In the genomic region with DNA sequence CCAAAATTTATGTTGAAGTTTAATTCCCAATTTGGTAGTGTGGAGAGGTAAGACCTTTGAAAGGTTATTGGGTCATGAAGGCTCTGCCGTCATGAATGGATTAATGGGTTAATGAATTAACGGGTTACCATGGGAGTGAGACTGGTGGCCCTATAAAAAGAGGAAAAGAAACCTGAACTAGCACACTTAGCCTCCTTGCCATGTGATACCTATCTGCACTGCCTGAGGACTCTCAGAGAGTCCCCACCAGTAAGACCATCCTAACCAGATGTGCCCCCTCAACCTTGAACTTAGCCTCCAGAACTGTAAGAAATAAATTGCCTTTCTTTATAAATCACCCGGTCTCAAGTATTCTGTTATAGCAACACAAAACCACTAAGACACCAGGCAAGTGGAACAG, we compare ENCODE assay signal across 17 cellular contexts. TPM values are rescaled to one million over a fixed set of nuclear protein-coding genes. Genes with fewer than 3 reads are reported as not detected.
A peak's percentile ranks its signal among the peaks of the same experiment; 100 is the strongest.
DNase-seq lines count a peak whose midpoint lies in the region; ATAC-seq and TF ChIP-seq lines count a peak whose summit lies in the region.
"Had no signal": no experiment of that assay in that cellular context is flagged by ENCODE, and none has a peak within 500 bp of the region (broad histone marks: within the 10 kb centered on the region; RNA-seq: fewer than 3 reads in every experiment).

No MANE protein-coding gene starts in this region.

- no peaks in the 10 kb centered on the region for H3K9me3 Mint-ChIP-seq in activated naive CD4-positive, alpha-beta T cell treated with anti-CD3 and anti-CD28 coated beads, Interleukin-2, amount 10 ng/mL, durations not matched to agents 7 days and 5 days
- H3K9me3 Mint-ChIP-seq: CD8-positive, alpha-beta T cell had no signal

- CTCF ChIA-PET in A673 (lab: Charles Lee): no interaction called here
- CTCF ChIA-PET in activated naive CD4-positive, alpha-beta T cell treated with anti-CD3 and anti-CD28 coated beads, Interleukin-2, amount 10 ng/mL, durations not matched to agents 7 days and 5 days (lab: Charles Lee): no interaction called here

- ATAC-seq in GM19025 (IDR thresholded peaks at IDR 0.05; ENCODE audit: low read depth, unreplicated experiment) (peak; percentile 55), GM21786 (IDR thresholded peaks at IDR 0.05; ENCODE audit: unreplicated experiment) (peak; percentile 60), HG03354 (IDR thresholded peaks at IDR 0.05; ENCODE audit: poor library complexity, severe bottlenecking, unreplicated experiment) (peak; percentile 80)
- ATAC-seq: CD8-positive, alpha-beta T cell had no signal

- H3K4me1 Mint-ChIP-seq in activated naive CD4-positive, alpha-beta T cell treated with anti-CD3 and anti-CD28 coated beads, Interleukin-2, amount 10 ng/mL, durations not matched to agents 7 days and 5 days: no peaks in the 10 kb centered on the region
- H3K4me1 Mint-ChIP-seq: IgD-negative memory B cell had no signal

- H3K4me3 Mint-ChIP-seq in activated naive CD4-positive, alpha-beta T cell treated with anti-CD3 and anti-CD28 coated beads, Interleukin-2, amount 10 ng/mL, durations not matched to agents 7 days and 5 days: no peak overlapping the region
- H3K4me3 Mint-ChIP-seq: CD8-positive, alpha-beta T cell; IgD-negative memory B cell had no signal

- H3K4me1 ChIP-seq in A673 (ENCODE audit: insufficient read depth, low read length, poor library complexity, severe bottlenecking): no peaks in the 10 kb centered on the region

- H3K36me3 Mint-ChIP-seq in activated naive CD4-positive, alpha-beta T cell treated with anti-CD3 and anti-CD28 coated beads, Interleukin-2, amount 10 ng/mL, durations not matched to agents 7 days and 5 days: no peaks in the 10 kb centered on the region
- H3K36me3 Mint-ChIP-seq: CD8-positive, alpha-beta T cell had no signal

- no peak overlapping the region for H3K27ac Mint-ChIP-seq in activated naive CD4-positive, alpha-beta T cell treated with anti-CD3 and anti-CD28 coated beads, Interleukin-2, amount 10 ng/mL, durations not matched to agents 7 days and 5 days
- H3K27ac Mint-ChIP-seq: CD8-positive, alpha-beta T cell; IgD-negative memory B cell had no signal

- no peak for TF ChIP-seq CTCF in A673 (conservative IDR thresholded peaks at IDR 0.05; ENCODE audit: low read depth, low read length)

- intact Hi-C loops in A673 (cut with micrococcal nuclease; ENCODE audit: unreplicated experiment): no loop called here

- no peaks in the 10 kb centered on the region for H3K27me3 ChIP-seq in A673 (replicated peaks; ENCODE audit: insufficient read depth, low read depth, low read length, poor library complexity)

- H3K4me3 ChIP-seq in A673 (ENCODE audit: low read depth, low read length, poor library complexity, severe bottlenecking): no peak overlapping the region
- H3K4me3 ChIP-seq: PC-9 had no signal

- H3K36me3 ChIP-seq in A673 (ENCODE audit: insufficient read depth, low read length, poor library complexity, severe bottlenecking): no peaks in the 10 kb centered on the region

- no peaks in the 10 kb centered on the region for H3K9me3 ChIP-seq in A673 (ENCODE audit: low read depth, low read length, poor library complexity, severe bottlenecking)

- no peak overlapping the region for H3K27ac ChIP-seq in A673 (ENCODE audit: low read depth, low read length, poor library complexity, severe bottlenecking)
- H3K27ac ChIP-seq: PC-9 had no signal

- POLR2A ChIA-PET in A673 (lab: Charles Lee; ENCODE audit: low non-redundant PET): no interaction called here

- DNase-seq in A673 (ENCODE audit: low spot score): no peak
- DNase-seq in DMS79 treated with DMSO at 0.1 percent for 48 hours (lab: John Stamatoyannopoulos, UW): no peak
- DNase-seq in activated naive CD4-positive, alpha-beta T cell treated with anti-CD3 and anti-CD28 coated beads, Interleukin-2, amount 10 ng/mL, durations not matched to agents 7 days and 5 days: no peak
- no peak for DNase-seq in NCI-H2171 treated with DMSO at 0.1 percent for 48 hours (lab: John Stamatoyannopoulos, UW)
- DNase-seq: CD8-positive, alpha-beta T cell; DND-41; GDM1; HCEC 1CT; NCI-H1436 treated with DMSO at 0.1 percent for 48 hours; NCI-H446; PC-9 had no signal

- no peaks in the 10 kb centered on the region for H3K27me3 Mint-ChIP-seq in activated naive CD4-positive, alpha-beta T cell treated with anti-CD3 and anti-CD28 coated beads, Interleukin-2, amount 10 ng/mL, durations not matched to agents 7 days and 5 days

- BruUV-seq in A673 (replicated peaks; lab: Mats Ljungman, UMichigan): no TSS peak

RNA-seq across cellular contexts. Expression of gene PAGE1, which starts 39.2 kb away (rescaled TPM):
- total RNA-seq in A673 (2021): not detected in 2 replicates
- total RNA-seq: CD8-positive, alpha-beta T cell; HT-29; PC-9; SK-MEL-5 had no signal

RNA-seq across cellular contexts. Expression of gene GAGE1, which starts 57.7 kb away (rescaled TPM):
- not detected in 2 replicates for total RNA-seq in A673 (2021)
- total RNA-seq: CD8-positive, alpha-beta T cell; HT-29; PC-9 had no signal
